Comparison of ENCODE assay signal across 8 cellular contexts in genomic region chr14:34227834-34228662, GRCh38.
A peak's percentile ranks its signal among the peaks of the same experiment; 100 is the strongest.
DNase-seq lines count a peak whose midpoint lies in the region; ATAC-seq and TF ChIP-seq lines count a peak whose summit lies in the region.

No MANE protein-coding gene starts in this region.

- H3K4me1 ChIP-seq in rectal smooth muscle tissue (ENCODE audit: control insufficient read depth, insufficient read depth, low read length): peaks cover 2% of the 10 kb centered on the region

- no peaks in the 10 kb centered on the region for H3K27me3 Mint-ChIP-seq in activated naive CD4-positive, alpha-beta T cell treated with anti-CD3 and anti-CD28 coated beads, Interleukin-2, amount 50 U/mL, for 24 hours

- H3K36me3 ChIP-seq in rectal smooth muscle tissue (ENCODE audit: control insufficient read depth, insufficient read depth, low read length): no peaks in the 10 kb centered on the region

- ATAC-seq in GM21737 (IDR thresholded peaks at IDR 0.05; ENCODE audit: unreplicated experiment): peak; percentile 90

- H3K4me3 Mint-ChIP-seq in activated naive CD4-positive, alpha-beta T cell treated with anti-CD3 and anti-CD28 coated beads, Interleukin-2, amount 50 U/mL, for 24 hours: peak overlapping the region; percentile 37

- no peaks in the 10 kb centered on the region for H3K36me3 Mint-ChIP-seq in activated naive CD4-positive, alpha-beta T cell treated with anti-CD3 and anti-CD28 coated beads, Interleukin-2, amount 50 U/mL, for 24 hours

- DNase-seq in ELR (ENCODE audit: low read depth) (peak; percentile 60), SK-N-DZ (ENCODE audit: low spot score) (peak; percentile 35), cardiac septum (ENCODE audit: low spot score) (peak; percentile 84), HCEC 1CT (no peak)

- peak overlapping the region; percentile 19 for H3K27ac ChIP-seq in rectal smooth muscle tissue (ENCODE audit: low read depth, low read length)

- H3K9me3 Mint-ChIP-seq in activated naive CD4-positive, alpha-beta T cell treated with anti-CD3 and anti-CD28 coated beads, Interleukin-2, amount 50 U/mL, for 24 hours: no peaks in the 10 kb centered on the region

- no peaks in the 10 kb centered on the region for H3K27me3 ChIP-seq in rectal smooth muscle tissue (ENCODE audit: control insufficient read depth, insufficient read depth, low read length)

- intact Hi-C loops in cardiac septum (cut with DNase I): loop anchor here (2.0 to 10.0 kb wide), 6 partner anchors 74 to 389 kb away; no protein-coding TSS in a partner anchor

- no peak overlapping the region for H3K4me3 ChIP-seq in rectal smooth muscle tissue (ENCODE audit: low read length)

- TF ChIP-seq CTCF in LNCAP (IDR thresholded peaks at IDR 0.05): peak; percentile 88

- H3K4me1 Mint-ChIP-seq in activated naive CD4-positive, alpha-beta T cell treated with anti-CD3 and anti-CD28 coated beads, Interleukin-2, amount 50 U/mL, for 24 hours: peaks cover 6% of the 10 kb centered on the region

- no peak overlapping the region for H3K9ac ChIP-seq in rectal smooth muscle tissue (ENCODE audit: low read length)

- no peak overlapping the region for H3K27ac Mint-ChIP-seq in activated naive CD4-positive, alpha-beta T cell treated with anti-CD3 and anti-CD28 coated beads, Interleukin-2, amount 50 U/mL, for 24 hours
